Comparison of ENCODE assay signal across 4 cellular contexts in the genomic region with DNA sequence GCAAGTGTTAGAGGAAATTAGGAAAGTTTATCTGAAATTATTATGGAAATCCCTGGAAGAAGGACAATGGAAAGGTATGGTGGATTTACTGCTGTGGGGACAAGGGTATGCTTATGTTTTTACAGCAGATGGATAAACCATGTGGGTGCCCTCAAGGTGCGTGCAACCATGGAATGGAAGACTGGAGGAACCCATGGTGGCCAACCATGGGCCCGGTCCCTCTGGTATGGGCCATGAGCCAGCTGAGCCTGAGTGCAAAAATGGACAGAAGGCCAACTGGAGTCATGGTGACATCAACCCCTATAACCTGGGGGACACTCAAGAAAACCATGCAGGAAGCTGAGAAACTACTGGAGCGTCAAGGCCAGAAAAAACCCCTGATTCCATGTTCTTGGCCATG.
"Had no signal": no experiment of that assay in that cellular context is flagged by ENCODE, and none has a peak within 500 bp of the region (broad histone marks: within the 10 kb centered on the region; RNA-seq: fewer than 3 reads in every experiment).

No MANE protein-coding gene starts in this region.

- DNase-seq: IMR-90, KBM-7, KG1 had no signal

- H3K27ac ChIP-seq: HL-60 had no signal
